In genomic region chr2:180655842-180656454, GRCh38 we compare ENCODE assay signal across 18 cellular contexts.
DNase-seq lines count a peak whose midpoint lies in the region; ATAC-seq and TF ChIP-seq lines count a peak whose summit lies in the region.
"Had no signal": no experiment of that assay in that cellular context is flagged by ENCODE, and none has a peak within 500 bp of the region (broad histone marks: within the 10 kb centered on the region; RNA-seq: fewer than 3 reads in every experiment).

No MANE protein-coding gene starts in this region.

- H3K36me3 ChIP-seq in HUES48 (ENCODE audit: control insufficient read depth, insufficient read depth, low read length) (no peaks in the 10 kb centered on the region), endodermal cell (ENCODE audit: control insufficient read depth, insufficient read depth, low read length) (no peaks in the 10 kb centered on the region), HAP-1 (replicated peaks) (no peaks in the 10 kb centered on the region), MG63 (no peaks in the 10 kb centered on the region)
- H3K36me3 ChIP-seq: lower lobe of right lung, Peyer's patch had no signal

- in situ Hi-C loops in ACHN (cut with HindIII; ENCODE audit: low pct_ligation_motif_present, low pct_unique_long_range_greater_than_20kb, low sequenced_read_pairs), result no loop called here
- in situ Hi-C loops in HAP-1 (cut with MboI; ENCODE audit: low sequenced_read_pairs), result no loop called here

- ATAC-seq in GM19452 (IDR thresholded peaks at IDR 0.05; ENCODE audit: unreplicated experiment), result no peak
- ATAC-seq: T-cell had no signal

- H3K9me3 Mint-ChIP-seq in endodermal cell (no peaks in the 10 kb centered on the region), nephron (no peaks in the 10 kb centered on the region)
- H3K9me3 Mint-ChIP-seq: activated naive CD4-positive, alpha-beta T cell treated with anti-CD3 and anti-CD28 coated beads, Interleukin-2, amount 50 U/mL, for 72 hours; T-cell had no signal

- H3K27ac Mint-ChIP-seq in endodermal cell (no peak overlapping the region), nephron (no peak overlapping the region)
- H3K27ac Mint-ChIP-seq: activated naive CD4-positive, alpha-beta T cell treated with anti-CD3 and anti-CD28 coated beads, Interleukin-2, amount 50 U/mL, for 72 hours; B cell; T-cell had no signal

- H3K36me3 Mint-ChIP-seq in endodermal cell (ENCODE audit: low read depth) (no peaks in the 10 kb centered on the region), nephron (ENCODE audit: low read depth) (no peaks in the 10 kb centered on the region)
- H3K36me3 Mint-ChIP-seq: activated naive CD4-positive, alpha-beta T cell treated with anti-CD3 and anti-CD28 coated beads, Interleukin-2, amount 50 U/mL, for 72 hours; T-cell had no signal

- H3K27me3 Mint-ChIP-seq in endodermal cell (ENCODE audit: insufficient read depth) (no peaks in the 10 kb centered on the region), nephron (ENCODE audit: low read depth) (no peaks in the 10 kb centered on the region)

- peaks cover 24% of the 10 kb centered on the region for H3K4me1 Mint-ChIP-seq in endodermal cell
- peaks cover 19% of the 10 kb centered on the region for H3K4me1 Mint-ChIP-seq in nephron
- H3K4me1 Mint-ChIP-seq: B cell, T-cell had no signal

- H3K9ac ChIP-seq in HUES48 (ENCODE audit: low read depth, low read length) (no peak overlapping the region), endodermal cell (ENCODE audit: extremely low read depth, low read length, poor library complexity, severe bottlenecking) (no peak overlapping the region)
- H3K9ac ChIP-seq: KMS-11 had no signal

- 88% methylated on average over 1 of the region's 1 CpG; no CpG with 5 or more reads in 1 of the 2 experiments for WGBS in endodermal cell (ENCODE audit: insufficient coverage in 1 of 2, insufficient read length in 1 of 2), 2 experiments

- H3K4me3 Mint-ChIP-seq in endodermal cell (no peak overlapping the region), nephron (no peak overlapping the region)
- H3K4me3 Mint-ChIP-seq: B cell, T-cell had no signal

- H3K4me1 ChIP-seq in HUES48 (ENCODE audit: control insufficient read depth, insufficient read depth, low read length) (peaks cover 10% of the 10 kb centered on the region; the same call in 1 of the 2 replicates), endodermal cell (ENCODE audit: control insufficient read depth, insufficient read depth, low read length) (no peaks in the 10 kb centered on the region), HAP-1 (peaks cover 19% of the 10 kb centered on the region)
- H3K4me1 ChIP-seq: lower lobe of right lung, Peyer's patch had no signal

- H3K9me3 ChIP-seq in HUES48 (ENCODE audit: control insufficient read depth, insufficient read depth, low read length) (no peaks in the 10 kb centered on the region), endodermal cell (ENCODE audit: control insufficient read depth, low read length) (no peaks in the 10 kb centered on the region), HAP-1 (no peaks in the 10 kb centered on the region), MG63 (no peaks in the 10 kb centered on the region)
- H3K9me3 ChIP-seq: lower lobe of right lung, Peyer's patch had no signal

- TF ChIP-seq CTCF in endodermal cell (conservative IDR thresholded peaks at IDR 0.05) (peak; percentile 70), nephron (IDR thresholded peaks at IDR 0.05; ENCODE audit: unreplicated experiment in 3 of 3) (peak in 2 of 3 experiments; percentile 23 to 40)

- H3K4me3 ChIP-seq in HUES48 (ENCODE audit: low read depth, low read length), result no peak overlapping the region
- no peak overlapping the region for H3K4me3 ChIP-seq in endodermal cell (ENCODE audit: low read length)
- H3K4me3 ChIP-seq in HAP-1, result no peak overlapping the region
- H3K4me3 ChIP-seq in MG63, result no peak overlapping the region
- H3K4me3 ChIP-seq: lower lobe of right lung, Peyer's patch had no signal

- no peaks in the 10 kb centered on the region for H3K27me3 ChIP-seq in HUES48 (ENCODE audit: control insufficient read depth, insufficient read depth, low read length)
- H3K27me3 ChIP-seq in endodermal cell (ENCODE audit: control insufficient read depth, insufficient read depth, low read length, poor library complexity, severe bottlenecking), result no peaks in the 10 kb centered on the region
- no peaks in the 10 kb centered on the region for H3K27me3 ChIP-seq in HAP-1 (ENCODE audit: low read depth)
- H3K27me3 ChIP-seq in MG63, result no peaks in the 10 kb centered on the region
- H3K27me3 ChIP-seq: Peyer's patch had no signal

- H3K27ac ChIP-seq in HUES48 (ENCODE audit: low read depth, low read length) (peak overlapping the region; percentile 60), endodermal cell (ENCODE audit: low read depth, low read length) (no peak overlapping the region)
- H3K27ac ChIP-seq: KMS-11, lower lobe of right lung, Peyer's patch had no signal

- peak; percentile 27 for DNase-seq in ACHN
- no peak for DNase-seq in endodermal cell
- DNase-seq in HAP-1 (ENCODE audit: low spot score in 2 of 2), result no peak
- no peak for DNase-seq in HPDE6-E6E7 (ENCODE audit: extremely low spot score)
- no peak for DNase-seq in MG63
- DNase-seq: activated CD4-positive, CD25-positive, alpha-beta regulatory T cell treated with anti-CD3 and anti-CD28 coated beads, Interleukin-2, amount 50 U/mL, for 72 hours; lower lobe of right lung; NCI-H146; NCI-H510A; Peyer's patch; stimulated activated CD4-positive, alpha-beta T cell treated with anti-CD3 and anti-CD28 coated beads, Interleukin-12 subunit alpha, Interleukin-12 subunit beta, amount 100 ng/mL, for 4 hours; T-cell had no signal
